9 cellular contexts compared by ENCODE assay signal in genomic region chr5:150272531-150272930, GRCh38. TPM values are rescaled to one million over a fixed set of nuclear protein-coding genes. Genes with fewer than 3 reads are reported as not detected.
DNase-seq lines count a peak whose midpoint lies in the region; ATAC-seq, FAIRE-seq and TF ChIP-seq lines count a peak whose summit lies in the region.
"Had no signal": no experiment of that assay in that cellular context is flagged by ENCODE, and none has a peak within 500 bp of the region (broad histone marks: within the 10 kb centered on the region; RNA-seq: fewer than 3 reads in every experiment).

No MANE protein-coding gene starts in this region.

- DNase-seq in Caki2 (ENCODE audit: low read depth) (peak; percentile 22), HPDE6-E6E7 (ENCODE audit: extremely low spot score) (peak; percentile 49), SW 1271 (lab: John Stamatoyannopoulos, UW) (peak; percentile 42 to 58), cardiac muscle cell (ENCODE audit: low read depth in 1 of 2, low spot score in 1 of 2) (peak; percentile 67 to 74), urothelium cell line (ENCODE audit: low spot score) (no peak)
- no peak for DNase-seq in activated CD8-positive, alpha-beta memory T cell treated with anti-CD3 and anti-CD28 coated beads for 24 hours

- no peaks in the 10 kb centered on the region for H3K4me1 ChIP-seq in cardiac muscle cell (ENCODE audit: low read depth)

- ATAC-seq in GM19397 (IDR thresholded peaks at IDR 0.05; ENCODE audit: unreplicated experiment) (no peak), GM21515 (IDR thresholded peaks at IDR 0.05; ENCODE audit: unreplicated experiment) (no peak)

- TF ChIP-seq CTCF in cardiac muscle cell (IDR thresholded peaks at IDR 0.05; ENCODE audit: low read depth, low read length), result peak; percentile 58

- H3K4me3 ChIP-seq in cardiac muscle cell, result no peak overlapping the region

- no peaks in the 10 kb centered on the region for H3K36me3 ChIP-seq in cardiac muscle cell

- in situ Hi-C loops in Caki2 (cut with HindIII; ENCODE audit: low pct_unique_long_range_greater_than_20kb, low sequenced_read_pairs), result no loop called here

- H3K9me3 ChIP-seq in cardiac muscle cell (ENCODE audit: low read depth), result no peaks in the 10 kb centered on the region

- H3K27ac ChIP-seq in cardiac muscle cell, result no peak overlapping the region
- H3K27ac ChIP-seq: epithelial cell of prostate had no signal

- no peaks in the 10 kb centered on the region for H3K27me3 ChIP-seq in cardiac muscle cell

- FAIRE-seq in urothelium cell line (lab: Jason Lieb, UNC), result no peak

RNA-seq across cellular contexts. Expression of gene CAMK2A, which starts 17.0 kb away (rescaled TPM):
- not detected in 2 replicates for total RNA-seq in Caki2 (2014; rRNA removed; shearing (Covaris generic); ENCODE audit: low replicate concordance)
- total RNA-seq in cardiac muscle cell, result 34.6 and 47.7 TPM in 2 replicates
- polyA plus RNA-seq in cardiac muscle cell, result 11.8 and 19.0 TPM in 2 replicates

RNA-seq across cellular contexts. Expression of gene ARSI, which starts 30.2 kb away (rescaled TPM):
- total RNA-seq in Caki2 (2014; rRNA removed; shearing (Covaris generic); ENCODE audit: low replicate concordance), result not detected in 2 replicates
- total RNA-seq in cardiac muscle cell, result 3.3 and 6.4 TPM in 2 replicates
- polyA plus RNA-seq in cardiac muscle cell, result 2.0 and 2.1 TPM in 2 replicates

Comparison
In these comparisons a context has a peak if more than half of its experiments do, and no peak if none do; other contexts are left out.
1. DNase-seq: peak in Caki2 (single experiment), HPDE6-E6E7 (single experiment), SW 1271 (2 of 2) and cardiac muscle cell (2 of 2); none in urothelium cell line (single experiment) and activated CD8-positive, alpha-beta memory T cell treated with anti-CD3 and anti-CD28 coated beads for 24 hours (single experiment).
2. RNA of gene CAMK2A, which starts 17.0 kb away (total RNA-seq): 34.6 to 47.7 TPM in cardiac muscle cell; not detected in Caki2; every median in the first group is over 10 times any median in the second.